Comparison of ENCODE assay signal across 11 cellular contexts in the genomic region with DNA sequence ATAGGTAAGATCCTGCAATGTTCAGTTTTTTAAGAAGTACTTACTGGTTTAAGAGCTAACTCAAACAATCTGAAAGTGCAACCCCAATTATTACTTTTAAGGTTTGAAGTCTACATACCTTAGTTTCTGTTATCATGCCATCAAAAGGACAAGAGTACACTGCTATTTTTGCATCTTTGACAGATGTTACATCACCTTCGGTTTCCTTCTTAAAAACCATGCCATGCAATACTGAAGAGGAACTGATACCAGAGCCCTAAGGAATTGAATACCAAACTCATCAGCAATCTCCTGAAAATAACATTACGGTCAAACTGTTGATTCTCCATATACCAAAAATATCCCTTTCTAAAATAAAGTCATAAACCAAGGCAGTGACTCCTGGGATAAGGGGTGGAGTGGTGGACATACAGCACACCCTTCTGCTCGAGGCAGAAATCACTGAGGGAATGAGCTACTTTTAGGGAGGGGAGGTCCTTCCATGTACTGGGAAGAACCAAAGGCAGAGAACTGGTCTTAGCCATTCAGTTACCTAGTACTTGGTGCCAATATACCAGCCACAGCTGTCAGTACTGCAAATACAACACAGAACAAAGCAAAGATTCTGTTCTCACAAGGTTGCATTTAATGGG. TPM values are rescaled to one million over a fixed set of nuclear protein-coding genes. Genes with fewer than 3 reads are reported as not detected.
A peak's percentile ranks its signal among the peaks of the same experiment; 100 is the strongest.
DNase-seq lines count a peak whose midpoint lies in the region; ATAC-seq and TF ChIP-seq lines count a peak whose summit lies in the region.
"Had no signal": no experiment of that assay in that cellular context is flagged by ENCODE, and none has a peak within 500 bp of the region (broad histone marks: within the 10 kb centered on the region; RNA-seq: fewer than 3 reads in every experiment).

No MANE protein-coding gene starts in this region.

- H3K4me1 Mint-ChIP-seq in natural killer cell treated with Interleukin-12 subunit alpha and Interleukin-12 subunit beta and Interleukin-15 and Interleukin-18, amount 100 ng/mL, for 72 hours (ENCODE audit: low read depth in 2 of 2): peaks cover 0 to 8% of the 10 kb centered on the region in 2 donors
- H3K4me1 Mint-ChIP-seq: H9 had no signal

- H3K4me1 ChIP-seq in left ventricle myocardium inferior (peaks cover 9% of the 10 kb centered on the region), Karpas-422 (ENCODE audit: low read length) (peaks cover 6% of the 10 kb centered on the region), upper lobe of right lung (no peaks in the 10 kb centered on the region)

- H3K9me3 ChIP-seq in left ventricle myocardium inferior (replicated peaks) (no peaks in the 10 kb centered on the region), Karpas-422 (ENCODE audit: low read length) (no peaks in the 10 kb centered on the region), upper lobe of right lung (no peaks in the 10 kb centered on the region)

- ATAC-seq in Right ventricle myocardium inferior (peak; percentile 23), HG02759 (IDR thresholded peaks at IDR 0.05; ENCODE audit: unreplicated experiment) (peak; percentile 98), upper lobe of right lung (peak; percentile 50)
- no peak for ATAC-seq in natural killer cell treated with Interleukin-12 subunit alpha and Interleukin-12 subunit beta and Interleukin-15 and Interleukin-18, amount 100 ng/mL, for 72 hours

- H3K4me3 ChIP-seq in left ventricle myocardium inferior (no peak overlapping the region), Karpas-422 (ENCODE audit: low read length) (no peak overlapping the region), upper lobe of right lung (no peak overlapping the region)

- no peaks in the 10 kb centered on the region for H3K9me3 Mint-ChIP-seq in natural killer cell treated with Interleukin-12 subunit alpha and Interleukin-12 subunit beta and Interleukin-15 and Interleukin-18, amount 100 ng/mL, for 72 hours
- H3K9me3 Mint-ChIP-seq: H9 had no signal

- peaks cover 41% of the 10 kb centered on the region for H3K36me3 Mint-ChIP-seq in natural killer cell treated with Interleukin-12 subunit alpha and Interleukin-12 subunit beta and Interleukin-15 and Interleukin-18, amount 100 ng/mL, for 72 hours

- no peak overlapping the region for H3K9ac ChIP-seq in Karpas-422 (ENCODE audit: low read length)

- no peak for TF ChIP-seq CTCF in left ventricle myocardium inferior (IDR thresholded peaks at IDR 0.05; ENCODE audit: borderline replicate concordance)
- no peak for TF ChIP-seq CTCF in upper lobe of right lung (IDR thresholded peaks at IDR 0.05)

- H3K27ac Mint-ChIP-seq in natural killer cell treated with Interleukin-12 subunit alpha and Interleukin-12 subunit beta and Interleukin-15 and Interleukin-18, amount 100 ng/mL, for 72 hours: no peak overlapping the region
- H3K27ac Mint-ChIP-seq: H9 had no signal

- no peak overlapping the region for H3K27ac ChIP-seq in left ventricle myocardium inferior (replicated peaks)
- peak overlapping the region; percentile 38; the same call in 1 of the 2 replicates for H3K27ac ChIP-seq in Karpas-422 (ENCODE audit: low read length)
- H3K27ac ChIP-seq in upper lobe of right lung: no peak overlapping the region

- H3K27me3 ChIP-seq in left ventricle myocardium inferior (ENCODE audit: low read depth): no peaks in the 10 kb centered on the region
- H3K27me3 ChIP-seq in Karpas-422 (ENCODE audit: low read length): no peaks in the 10 kb centered on the region
- H3K27me3 ChIP-seq in upper lobe of right lung: no peaks in the 10 kb centered on the region

- no peak overlapping the region for H3K4me2 ChIP-seq in Karpas-422 (ENCODE audit: low read depth, low read length, poor library complexity, severe bottlenecking)

- no peak overlapping the region for H2AFZ ChIP-seq in Karpas-422 (ENCODE audit: low read length)

- no peaks in the 10 kb centered on the region for H3K9me2 ChIP-seq in Karpas-422 (replicated peaks; ENCODE audit: insufficient read depth, low read length)

- H3K79me2 ChIP-seq in Karpas-422 (ENCODE audit: low read length): peaks cover 65% of the 10 kb centered on the region

- no peaks in the 10 kb centered on the region for H3K27me3 Mint-ChIP-seq in natural killer cell treated with Interleukin-12 subunit alpha and Interleukin-12 subunit beta and Interleukin-15 and Interleukin-18, amount 100 ng/mL, for 72 hours

- H3K36me3 ChIP-seq in left ventricle myocardium inferior (peaks cover 100% of the 10 kb centered on the region), Karpas-422 (ENCODE audit: insufficient read depth, low read length) (peaks cover 88% of the 10 kb centered on the region), upper lobe of right lung (peaks cover 100% of the 10 kb centered on the region)

- intact Hi-C loops in Right ventricle myocardium inferior (cut with DNase I) (no loop called here), left ventricle myocardium inferior (cut with micrococcal nuclease) (no loop called here), upper lobe of right lung (cut with DNase I) (no loop called here)

- no peak for DNase-seq in Right ventricle myocardium inferior (ENCODE audit: missing footprints)
- DNase-seq in left ventricle myocardium inferior: no peak
- no peak for DNase-seq in Karpas-422
- DNase-seq in upper lobe of right lung: no peak
- DNase-seq in natural killer cell treated with Interleukin-12 subunit alpha and Interleukin-12 subunit beta and Interleukin-15 and Interleukin-18, amount 100 ng/mL, for 72 hours (ENCODE audit: low spot score): no peak
- DNase-seq in SHP77 (lab: John Stamatoyannopoulos, UW): no peak
- no peak for DNase-seq in NCI-H146 (lab: John Stamatoyannopoulos, UW)
- DNase-seq: H9; retina; stimulated activated naive CD4-positive, alpha-beta T cell treated with Interleukin-2 at 50 U/mL for 16 hours had no signal

- H4K20me1 ChIP-seq in Karpas-422 (ENCODE audit: insufficient read depth, low read depth, low read length): peaks cover 9% of the 10 kb centered on the region; the same call in 1 of the 2 replicates

- no peak overlapping the region for H3K4me3 Mint-ChIP-seq in natural killer cell treated with Interleukin-12 subunit alpha and Interleukin-12 subunit beta and Interleukin-15 and Interleukin-18, amount 100 ng/mL, for 72 hours
- H3K4me3 Mint-ChIP-seq: H9 had no signal

RNA-seq across cellular contexts. Expression of a gene that starts 8.5 kb away (rescaled TPM):
- total RNA-seq in Right ventricle myocardium inferior (110 TPM), left ventricle myocardium inferior (104 TPM), upper lobe of right lung (111 TPM)
- 242 and 276 TPM in 2 replicates for total RNA-seq in Karpas-422 (2014; rRNA removed; shearing (Covaris generic); ENCODE audit: low replicate concordance)
- total RNA-seq in natural killer cell treated with Interleukin-12 subunit alpha and Interleukin-12 subunit beta and Interleukin-15 and Interleukin-18, amount 100 ng/mL, for 72 hours: 100 to 1,000 TPM; 269 to 354 TPM

RNA-seq across cellular contexts. Expression of a gene that starts 40.5 kb away (rescaled TPM):
- total RNA-seq in Right ventricle myocardium inferior: 30.4 TPM
- 33.7 TPM for total RNA-seq in left ventricle myocardium inferior
- total RNA-seq in Karpas-422 (2014; rRNA removed; shearing (Covaris generic); ENCODE audit: low replicate concordance): 16.2 and 27.3 TPM in 2 replicates
- 32.7 TPM for total RNA-seq in upper lobe of right lung
- total RNA-seq in natural killer cell treated with Interleukin-12 subunit alpha and Interleukin-12 subunit beta and Interleukin-15 and Interleukin-18, amount 100 ng/mL, for 72 hours: 10 to 100 TPM; 44.5 to 57.5 TPM

RNA-seq across cellular contexts. Expression of a gene that starts 45.8 kb away (rescaled TPM):
- total RNA-seq in Right ventricle myocardium inferior (14.6 TPM), left ventricle myocardium inferior (14.3 TPM), upper lobe of right lung (14.5 TPM)
- 18.9 and 28.6 TPM in 2 replicates for total RNA-seq in Karpas-422 (2014; rRNA removed; shearing (Covaris generic); ENCODE audit: low replicate concordance)
- total RNA-seq in natural killer cell treated with Interleukin-12 subunit alpha and Interleukin-12 subunit beta and Interleukin-15 and Interleukin-18, amount 100 ng/mL, for 72 hours: 10 to 100 TPM in 1 of 2 donors, 1 to 10 TPM in 1; 7.5 to 11.0 TPM

Comparison
In these comparisons a context has a peak if more than half of its experiments do, and no peak if none do; other contexts are left out.
1. ATAC-seq: peak in Right ventricle myocardium inferior (single experiment), HG02759 (single experiment) and upper lobe of right lung (single experiment); none in natural killer cell treated with Interleukin-12 subunit alpha and Interleukin-12 subunit beta and Interleukin-15 and Interleukin-18, amount 100 ng/mL, for 72 hours (0 of 2).